Comparison of ENCODE assay signal across 2 cellular contexts in genomic region chr3:24237971-24238767, GRCh38.
TF ChIP-seq lines count a peak whose summit lies in the region.

No MANE protein-coding gene starts in this region.

TF ChIP-seq in HEK293, 187 proteins besides CTCF, POLR2A, EP300 and RAD21 (continued from another document and continues in another):
- TF ChIP-seq REST (tag by site-specific recombination; IDR thresholded peaks at IDR 0.05): no peak
- 0 out of 2 replicates have a peak, but pooled peaks have one; percentile 32 for TF ChIP-seq ZNF112 (tag by site-specific recombination; IDR thresholded peaks at IDR 0.05)
- TF ChIP-seq ZNF791 (tag by site-specific recombination; IDR thresholded peaks at IDR 0.05): no peak
- 0 out of 2 replicates have a peak, but pooled peaks have one; percentile 85 for TF ChIP-seq ZNF747 (tag by site-specific recombination; IDR thresholded peaks at IDR 0.05)
- TF ChIP-seq PBX3 (CRISPR knock-in tag; IDR thresholded peaks at IDR 0.05): no peak
- no peak for TF ChIP-seq OSR2 (tag by site-specific recombination; IDR thresholded peaks at IDR 0.05)
- TF ChIP-seq ZNF658 (tag by site-specific recombination; IDR thresholded peaks at IDR 0.05): peak; percentile 73; the same call in 1 of the 2 replicates
- peak; percentile 99 for TF ChIP-seq ZNF398 (tag by site-specific recombination; IDR thresholded peaks at IDR 0.05)
- no peak for TF ChIP-seq HOXC10 (CRISPR knock-in tag; IDR thresholded peaks at IDR 0.05)
- TF ChIP-seq ZFP3 (tag by site-specific recombination; IDR thresholded peaks at IDR 0.05; ENCODE audit: low read depth): peak; percentile 23; the same call in 1 of the 2 replicates
- peak; percentile 87 for TF ChIP-seq ZBTB10 (tag by site-specific recombination; IDR thresholded peaks at IDR 0.05)
- TF ChIP-seq IKZF3 (tag by site-specific recombination; IDR thresholded peaks at IDR 0.05): no peak; the same call in 1 of the 2 replicates
- TF ChIP-seq ZNF558 (tag by site-specific recombination; IDR thresholded peaks at IDR 0.05): 0 out of 2 replicates have a peak, but pooled peaks have one; percentile 22
- TF ChIP-seq KLF1 (tag by site-specific recombination; IDR thresholded peaks at IDR 0.05): no peak
- no peak for TF ChIP-seq ZNF449 (tag by site-specific recombination; IDR thresholded peaks at IDR 0.05)
- peak; percentile 46; the same call in 1 of the 2 replicates for TF ChIP-seq ZXDB (tag by site-specific recombination; IDR thresholded peaks at IDR 0.05)

TF ChIP-seq in SK-N-SH, 30 proteins besides CTCF, POLR2A, EP300 and RAD21 (continued from another document):
- TF ChIP-seq GABPA (IDR thresholded peaks at IDR 0.05; ENCODE audit: low read depth) (no peak), TEAD4 (IDR thresholded peaks at IDR 0.05; ENCODE audit: borderline replicate concordance, insufficient read depth) (peak; percentile 93; the same call in 1 of the 2 replicates), ELF1 (IDR thresholded peaks at IDR 0.05) (no peak), TCF12 (IDR thresholded peaks at IDR 0.05) (peak; percentile 97), SIN3A (IDR thresholded peaks at IDR 0.05; ENCODE audit: borderline replicate concordance, low read depth, low read length) (peak; percentile 78; the same call in 1 of the 2 replicates), USF1 (IDR thresholded peaks at IDR 0.05; ENCODE audit: borderline replicate concordance, low read depth) (no peak), EZH2phosphoT487 (IDR thresholded peaks at IDR 0.05; ENCODE audit: borderline replicate concordance, low read depth) (no peak), FOXJ3 (CRISPR knock-in tag; IDR thresholded peaks at IDR 0.05) (no peak), NFIC (IDR thresholded peaks at IDR 0.05; ENCODE audit: borderline replicate concordance) (peak; percentile 87), IRF3 (IDR thresholded peaks at IDR 0.05; ENCODE audit: low read depth, low read length) (no peak), PBX3 (IDR thresholded peaks at IDR 0.05) (peak; percentile 97), REST (IDR thresholded peaks at IDR 0.05; ENCODE audit: low read depth, low read length) (peak; percentile 44; the same call in 1 of the 2 replicates), MEF2A (IDR thresholded peaks at IDR 0.05; ENCODE audit: borderline replicate concordance, low read depth) (peak; percentile 53; the same call in 1 of the 2 replicates), RXRA (IDR thresholded peaks at IDR 0.05; ENCODE audit: borderline replicate concordance, low read depth) (peak; percentile 45; the same call in 1 of the 2 replicates), RCOR1 (IDR thresholded peaks at IDR 0.05; ENCODE audit: low read length) (no peak), FOXM1 (IDR thresholded peaks at IDR 0.05; ENCODE audit: low read depth) (peak; percentile 79), RFX5 (IDR thresholded peaks at IDR 0.05; ENCODE audit: low read length) (no peak), JUND (IDR thresholded peaks at IDR 0.05) (peak; percentile 93), NRF1 (IDR thresholded peaks at IDR 0.05; ENCODE audit: low read depth, low read length) (no peak), SMC3 (IDR thresholded peaks at IDR 0.05; ENCODE audit: low read depth, low read length) (peak; percentile 96), GATA2 (CRISPR knock-in tag; IDR thresholded peaks at IDR 0.05) (no peak), YY1 (IDR thresholded peaks at IDR 0.05; ENCODE audit: low read depth) (no peak), CHD2 (IDR thresholded peaks at IDR 0.05; ENCODE audit: low read length, partially characterized antibody) (no peak), POLR2AphosphoS5 (IDR thresholded peaks at IDR 0.05; ENCODE audit: low read depth, low read length) (peak; percentile 80), MXI1 (IDR thresholded peaks at IDR 0.05; ENCODE audit: low read depth, low read length) (0 out of 2 replicates have a peak, but pooled peaks have one; percentile 30)
